Comparison of ENCODE assay signal across 9 cellular contexts in the genomic region with DNA sequence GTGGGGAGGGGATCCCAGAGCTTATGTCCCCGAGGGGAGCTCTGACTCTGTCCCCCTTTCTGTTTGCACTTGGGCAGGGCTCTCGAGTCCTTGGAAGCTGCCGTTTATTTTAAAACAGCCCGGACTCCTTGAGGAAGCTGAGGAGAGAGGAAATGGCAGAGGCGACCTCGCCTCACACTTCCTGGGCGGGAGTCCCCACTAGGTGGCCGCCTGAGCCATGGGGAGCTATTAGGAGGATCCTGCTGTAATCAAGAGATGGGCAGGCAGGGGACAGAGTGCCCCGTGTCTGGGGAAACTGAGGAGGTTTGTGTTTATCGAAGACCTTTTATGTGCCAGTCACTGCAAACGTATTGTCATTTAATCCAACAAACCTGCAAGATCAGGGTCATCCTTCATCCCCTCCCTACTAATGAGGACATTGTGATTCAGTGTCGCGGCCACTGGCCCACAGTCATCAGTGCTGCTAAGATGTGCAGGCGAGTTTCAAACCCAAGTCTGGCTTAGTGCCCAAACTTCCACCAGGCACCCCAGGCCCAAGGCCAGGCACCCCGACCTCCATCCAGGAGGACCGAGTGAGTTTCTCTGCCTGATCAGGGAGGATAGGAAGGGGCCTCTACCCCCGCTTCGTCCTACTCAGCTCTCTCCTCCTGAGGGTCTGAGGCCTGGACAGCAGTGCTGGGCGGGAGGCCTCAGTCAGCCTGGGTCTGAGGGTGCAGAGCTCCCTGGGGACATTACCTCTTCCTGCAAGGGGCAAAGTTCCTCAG.
DNase-seq lines count a peak whose midpoint lies in the region; ATAC-seq, FAIRE-seq and TF ChIP-seq lines count a peak whose summit lies in the region.
"Had no signal": no experiment of that assay in that cellular context is flagged by ENCODE, and none has a peak within 500 bp of the region (broad histone marks: within the 10 kb centered on the region; RNA-seq: fewer than 3 reads in every experiment).

No MANE protein-coding gene starts in this region.

- no peak overlapping the region for H2AFZ ChIP-seq in MM.1S (ENCODE audit: low read length)

- no peaks in the 10 kb centered on the region for H3K79me2 ChIP-seq in MM.1S (ENCODE audit: low read length)

- H3K36me3 ChIP-seq in MM.1S (replicated peaks; ENCODE audit: insufficient read depth, low read length), result no peaks in the 10 kb centered on the region

- peak; percentile 16 for DNase-seq in NCI-H2196 (lab: John Stamatoyannopoulos, UW; ENCODE audit: unreplicated experiment)
- DNase-seq in NCI-H2196 treated with DMSO at 0.1 percent for 48 hours (lab: John Stamatoyannopoulos, UW; ENCODE audit: unreplicated experiment), result no peak
- no peak for DNase-seq in MM.1S
- DNase-seq in fibroblast of the aortic adventitia (ENCODE audit: low read depth), result peak; percentile 3
- DNase-seq in retinal pigment epithelial cell (ENCODE audit: low read depth), result no peak
- DNase-seq in GM12891 (ENCODE audit: insufficient read length, low spot score), result no peak
- DNase-seq in amniotic stem cell (lab: John Stamatoyannopoulos, UW), result no peak
- DNase-seq: naive B cell had no signal

- no peaks in the 10 kb centered on the region for H3K9me2 ChIP-seq in MM.1S (replicated peaks; ENCODE audit: insufficient read depth, low read length)

- no peak for FAIRE-seq in GM12891 (lab: Jason Lieb, UNC)

- peaks cover 95% of the 10 kb centered on the region for H3K27me3 ChIP-seq in MM.1S (replicated peaks; ENCODE audit: insufficient read depth, low read length)

- TF ChIP-seq POLR2A in GM12891 (IDR thresholded peaks at IDR 0.05; ENCODE audit: low read depth, low read length), result no peak

- H3K9ac ChIP-seq in MM.1S (ENCODE audit: low read length), result no peak overlapping the region

- no peaks in the 10 kb centered on the region for H3K4me1 ChIP-seq in MM.1S (ENCODE audit: low read length)

- no peak overlapping the region for H3K27ac ChIP-seq in MM.1S (ENCODE audit: low read length)

- no peak overlapping the region for H3K4me2 ChIP-seq in MM.1S (ENCODE audit: low read depth, low read length)

- H4K20me1 ChIP-seq in MM.1S (ENCODE audit: insufficient read depth, low read length), result no peaks in the 10 kb centered on the region

- no peaks in the 10 kb centered on the region for H3F3A ChIP-seq in MM.1S (ENCODE audit: insufficient read depth, low read length)

- H3K4me3 ChIP-seq in MM.1S (ENCODE audit: low read length), result no peak overlapping the region
- no peak overlapping the region for H3K4me3 ChIP-seq in fibroblast of the aortic adventitia (ENCODE audit: low read depth, low read length)
- no peak overlapping the region for H3K4me3 ChIP-seq in retinal pigment epithelial cell (ENCODE audit: low read length)

- no peaks in the 10 kb centered on the region for H3K9me3 ChIP-seq in MM.1S (replicated peaks; ENCODE audit: insufficient read depth, low read length)

- TF ChIP-seq CTCF in MM.1S (IDR thresholded peaks at IDR 0.05; ENCODE audit: low read length), result peak; percentile 6; the same call in 1 of the 2 replicates
- TF ChIP-seq CTCF in fibroblast of the aortic adventitia (IDR thresholded peaks at IDR 0.05; ENCODE audit: insufficient read depth, low read length), result peak; percentile 41
- TF ChIP-seq CTCF in retinal pigment epithelial cell (conservative IDR thresholded peaks at IDR 0.05; ENCODE audit: low read depth, low read length), result peak; percentile 56

- no peak for ATAC-seq in GM18502 (IDR thresholded peaks at IDR 0.05; ENCODE audit: poor library complexity, unreplicated experiment)

TF ChIP-seq in GM12891, 5 proteins besides CTCF, POLR2A, EP300 and RAD21:
- TF ChIP-seq TAF1 (IDR thresholded peaks at IDR 0.05; ENCODE audit: low read depth, low read length), result no peak
- no peak for TF ChIP-seq SPI1 (IDR thresholded peaks at IDR 0.05; ENCODE audit: low read depth, low read length)
- no peak for TF ChIP-seq POU2F2 (IDR thresholded peaks at IDR 0.05; ENCODE audit: low read depth, low read length)
- TF ChIP-seq POLR2AphosphoS5 (IDR thresholded peaks at IDR 0.05; ENCODE audit: low read depth, low read length), result no peak
- TF ChIP-seq PAX5 (IDR thresholded peaks at IDR 0.05; ENCODE audit: insufficient read depth, low read length, severe bottlenecking), result no peak
TF ChIP-seq in GM12891: peak in this region for 0.

Comparison
In these comparisons a context has a peak if more than half of its experiments do, and no peak if none do; other contexts are left out.
1. DNase-seq: peak in NCI-H2196 (single experiment) and fibroblast of the aortic adventitia (single experiment); none in NCI-H2196 treated with DMSO at 0.1 percent for 48 hours (single experiment), MM.1S (single experiment), retinal pigment epithelial cell (single experiment), GM12891 (single experiment) and amniotic stem cell (single experiment).
2. CTCF ChIP-seq: peak in every context shown above with its lines; median percentile 56 in retinal pigment epithelial cell; 41 in fibroblast of the aortic adventitia; 6 in MM.1S.